In genomic region chr17:76612977-76613851, GRCh38 we compare ENCODE assay signal across 14 cellular contexts. TPM values are rescaled to one million over a fixed set of nuclear protein-coding genes. Genes with fewer than 3 reads are reported as not detected.
DNase-seq lines count a peak whose midpoint lies in the region; ATAC-seq and TF ChIP-seq lines count a peak whose summit lies in the region.
"Had no signal": no experiment of that assay in that cellular context is flagged by ENCODE, and none has a peak within 500 bp of the region (broad histone marks: within the 10 kb centered on the region; RNA-seq: fewer than 3 reads in every experiment).

No MANE protein-coding gene starts in this region.

- BruUV-seq in mammary epithelial cell (replicated peaks; lab: Mats Ljungman, UMichigan) = no TSS peak

- dilution Hi-C loops in mammary epithelial cell (cut with HindIII; ENCODE audit: low sequenced_read_pairs) = no loop called here

- H3K4me2 ChIP-seq in mammary epithelial cell (ENCODE audit: insufficient read depth, low read depth, low read length) = no peak overlapping the region

- H2AFZ ChIP-seq in mammary epithelial cell (ENCODE audit: low read depth, low read length) = peak overlapping the region; percentile 45
- H2AFZ ChIP-seq: GM23248 had no signal

- TF ChIP-seq RAD21 in liver (IDR thresholded peaks at IDR 0.05) = peak; percentile 22 to 29

- peaks cover 3% of the 10 kb centered on the region for H3K4me1 ChIP-seq in mammary epithelial cell (ENCODE audit: insufficient read depth, low read length)
- H3K4me1 ChIP-seq in liver (ENCODE audit: control insufficient read depth in 4 of 4, insufficient read depth in 4 of 4, low read length in 3 of 4) = peaks cover 0 to 7% (median 5%) of the 10 kb centered on the region in 4 donors

- no peak for TF ChIP-seq CTCF in GM13976 (IDR thresholded peaks at IDR 0.05; ENCODE audit: borderline replicate concordance, control extremely low read depth, extremely low read depth, insufficient read depth, missing control alignments)
- TF ChIP-seq CTCF in mammary epithelial cell (conservative IDR thresholded peaks at IDR 0.05 in 1 of 2, IDR thresholded peaks at IDR 0.05 in 1 of 2; ENCODE audit: extremely low read depth in 1 of 2, insufficient read depth in 1 of 2, low read depth in 1 of 2, low read length in 2 of 2) = peak; percentile 37 to 77
- TF ChIP-seq CTCF in liver (IDR thresholded peaks at IDR 0.05; ENCODE audit: low read depth, low read length, missing input control) = no peak
- TF ChIP-seq CTCF in omental fat pad (IDR thresholded peaks at IDR 0.05) = no peak

- no peak overlapping the region for H3K9ac ChIP-seq in mammary epithelial cell (ENCODE audit: insufficient read depth, low read length)
- H3K9ac ChIP-seq in liver (ENCODE audit: low read depth in 1 of 2, low read length in 2 of 2) = no peak overlapping the region
- H3K9ac ChIP-seq: GM23248 had no signal

- no peaks in the 10 kb centered on the region for H3K79me2 ChIP-seq in mammary epithelial cell (ENCODE audit: insufficient read depth, low read length)

- H3K4me3 ChIP-seq in mammary epithelial cell (replicated peaks in 1 of 3; ENCODE audit: insufficient read depth in 1 of 3, low read depth in 2 of 3, low read length in 3 of 3) (no peak overlapping the region), liver (ENCODE audit: low read depth in 1 of 3, low read length in 3 of 3) (no peak overlapping the region)
- H3K4me3 ChIP-seq: GM23248, ovary, SK-N-MC had no signal

- H3K27me3 ChIP-seq in mammary epithelial cell (ENCODE audit: insufficient read depth, low read length) (no peaks in the 10 kb centered on the region), liver (ENCODE audit: control insufficient read depth in 4 of 4, insufficient read depth in 4 of 4, low read length in 3 of 4) (no peaks in the 10 kb centered on the region)
- H3K27me3 ChIP-seq: ovary had no signal

- H3K9me3 ChIP-seq in mammary epithelial cell (replicated peaks; ENCODE audit: insufficient read depth, low read length) (no peaks in the 10 kb centered on the region), liver (ENCODE audit: control insufficient read depth in 4 of 4, low read length in 3 of 4) (no peaks in the 10 kb centered on the region)
- H3K9me3 ChIP-seq: ovary had no signal

- in situ Hi-C loops in GM13976 (cut with MboI; ENCODE audit: low sequenced_read_pairs, unreplicated experiment) (no loop called here), mammary epithelial cell (cut with MboI; ENCODE audit: low sequenced_read_pairs in 2 of 2) (no loop called here)

- DNase-seq in GM13976 (ENCODE audit: low spot score) (peak; percentile 16), NCI-H82 (lab: John Stamatoyannopoulos, UW) (peak; percentile 57), mammary epithelial cell (peak; percentile 72), omental fat pad (ENCODE audit: low spot score) (no peak), DMS53 treated with DMSO at 0.1 percent for 48 hours (lab: John Stamatoyannopoulos, UW; ENCODE audit: unreplicated experiment) (no peak)
- DNase-seq: cerebellar nuclear complex, GM23248, left ventricle myocardium superior, ovary had no signal

- H3K27ac ChIP-seq in mammary epithelial cell (ENCODE audit: insufficient read depth, low read depth, low read length) = no peak overlapping the region
- no peak overlapping the region for H3K27ac ChIP-seq in liver (ENCODE audit: low read depth in 1 of 2, low read length in 2 of 2)
- H3K27ac ChIP-seq: GM23248, ovary, SK-N-MC had no signal

- ATAC-seq in HG02678 (IDR thresholded peaks at IDR 0.05; ENCODE audit: unreplicated experiment) (no peak), HG03439 (IDR thresholded peaks at IDR 0.05; ENCODE audit: unreplicated experiment) (no peak), omental fat pad (ENCODE audit: low FRiP score) (no peak)
- ATAC-seq: left ventricle myocardium superior had no signal

- WGBS in mammary epithelial cell (ENCODE audit: low coverage, missing lambda C conversion rate) = 12% methylated on average over 13 of the region's 17 CpGs
- 66% methylated on average over 17 of the region's 17 CpGs for WGBS in liver

- H3K36me3 ChIP-seq in mammary epithelial cell (ENCODE audit: insufficient read depth, low read length) (no peaks in the 10 kb centered on the region), liver (ENCODE audit: control insufficient read depth in 4 of 4, insufficient read depth in 3 of 4, low read depth in 1 of 4, low read length in 3 of 4) (no peaks in the 10 kb centered on the region)
- H3K36me3 ChIP-seq: ovary had no signal

- intact Hi-C loops in mammary epithelial cell (cut with micrococcal nuclease) = loop anchor here (1.0 kb wide), 5 partner anchors 28 to 90 kb away; partner anchors contain the start of gene ST6GALNAC2

- H4K20me1 ChIP-seq in mammary epithelial cell (ENCODE audit: insufficient read depth, low read length) = no peaks in the 10 kb centered on the region

- CTCF ChIA-PET in mammary epithelial cell (lab: Charles Lee; ENCODE audit: low non-redundant PET) = interaction anchor here (0.6 to 0.8 kb wide), 3 partner anchors 67 to 399 kb away, joined by 3 read pairs; no protein-coding TSS in a partner anchor

TF ChIP-seq in liver, 16 proteins besides CTCF, POLR2A, EP300 and RAD21:
- TF ChIP-seq JUND (IDR thresholded peaks at IDR 0.05) (no peak), RXRA (IDR thresholded peaks at IDR 0.05) (peak in 1 of 2 donors; percentile 29), GABPA (IDR thresholded peaks at IDR 0.05 in 1 of 2, conservative IDR thresholded peaks at IDR 0.05 in 1 of 2) (peak in 1 of 2 donors; percentile 17), HNF4G (IDR thresholded peaks at IDR 0.05) (peak; percentile 71), ATF3 (IDR thresholded peaks at IDR 0.05) (no peak), MAX (IDR thresholded peaks at IDR 0.05) (peak; percentile 60), FOXA1 (IDR thresholded peaks at IDR 0.05) (no peak), HNF4A (conservative IDR thresholded peaks at IDR 0.05) (peak; percentile 84 to 88), SP1 (IDR thresholded peaks at IDR 0.05) (peak; percentile 75), REST (IDR thresholded peaks at IDR 0.05) (no peak)

RNA-seq across cellular contexts. Expression of gene ST6GALNAC2, which starts 27.6 kb away (rescaled TPM):
- total RNA-seq in mammary epithelial cell = 100 to 1,000 TPM in 1 of 2 donors, 10 to 100 TPM in 1; 65.1 to 221 TPM
- polyA plus RNA-seq in mammary epithelial cell = 48.7 TPM
- polyA minus RNA-seq in mammary epithelial cell = 31.0 TPM
- 1 to 10 TPM; 1.3 to 2.6 TPM for total RNA-seq in liver
- polyA plus RNA-seq in liver = under 1 TPM; 0.52 to 0.90 TPM
- 10 to 100 TPM in 2 of 4 donors, 1 to 10 TPM in 2; 4.2 to 12.1 (median 9.7) TPM for total RNA-seq in omental fat pad

RNA-seq across cellular contexts. Expression of gene ST6GALNAC1, which starts 30.3 kb away (rescaled TPM):
- total RNA-seq in mammary epithelial cell (not detected), liver (1 to 10 TPM in 1 of 2 donors, not detected in 1; 2.1 TPM), omental fat pad (1 to 10 TPM in 3 of 4 donors, under 1 TPM in 1; 0.46 to 4.6 (median 1.9) TPM)
- polyA plus RNA-seq in mammary epithelial cell (not detected), liver (under 1 TPM; 0.16 to 0.21 TPM)
- polyA minus RNA-seq in mammary epithelial cell = not detected
- total RNA-seq: GM23248 had no signal
- polyA plus RNA-seq: CD14-positive monocyte, GM23248 had no signal

Comparison
In these comparisons a context has a peak if more than half of its experiments do, and no peak if none do; other contexts are left out.
1. DNase-seq: peak in GM13976 (single experiment), NCI-H82 (single experiment) and mammary epithelial cell (single experiment); none in omental fat pad (single experiment) and DMS53 treated with DMSO at 0.1 percent for 48 hours (single experiment).
2. CTCF ChIP-seq: peak in mammary epithelial cell (2 of 2); none in GM13976 (single experiment), liver (single experiment) and omental fat pad (0 of 3).
3. RNA of gene ST6GALNAC2, which starts 27.6 kb away (total RNA-seq): 65.1 to 221 TPM in mammary epithelial cell; 4.2 to 12.1 TPM in omental fat pad and 1.3 to 2.6 TPM in liver; every median in the first group is over 4 times any median in the second.